Comparison of ENCODE assay signal across 28 cellular contexts in genomic region chr6:80235647-80236046, GRCh38.
"Had no signal": no experiment of that assay in that cellular context is flagged by ENCODE, and none has a peak within 500 bp of the region (broad histone marks: within the 10 kb centered on the region; RNA-seq: fewer than 3 reads in every experiment).

No MANE protein-coding gene starts in this region.

- H3K27me3 ChIP-seq: ascending aorta, body of pancreas, Peyer's patch, SJCRH30 had no signal

- H3K4me1 ChIP-seq: ascending aorta, Peyer's patch, SJCRH30 had no signal

- ATAC-seq: activated CD8-positive, alpha-beta T cell treated with anti-CD3 and anti-CD28 coated beads, Interleukin-2, amount 10 ng/mL, durations not matched to agents 7 days and 5 days; body of pancreas; T-helper 17 cell; WTC11 had no signal

- H3K4me1 Mint-ChIP-seq: activated naive CD4-positive, alpha-beta T cell treated with anti-CD3 and anti-CD28 coated beads, Interleukin-2, amount 50 U/mL, for 24 hours had no signal

- H3K9me3 Mint-ChIP-seq: activated naive CD4-positive, alpha-beta T cell treated with anti-CD3 and anti-CD28 coated beads, Interleukin-2, amount 50 U/mL, for 24 hours had no signal

- H3K4me3 Mint-ChIP-seq: activated CD8-positive, alpha-beta T cell treated with anti-CD3 and anti-CD28 coated beads, Interleukin-2, amount 10 ng/mL, durations not matched to agents 7 days and 5 days; activated naive CD4-positive, alpha-beta T cell treated with anti-CD3 and anti-CD28 coated beads, Interleukin-2, amount 50 U/mL, for 24 hours; T-helper 17 cell; WTC11 had no signal

- H3K27me3 Mint-ChIP-seq: activated naive CD4-positive, alpha-beta T cell treated with anti-CD3 and anti-CD28 coated beads, Interleukin-2, amount 50 U/mL, for 24 hours; T-helper 17 cell had no signal

- DNase-seq: activated CD4-positive, alpha-beta T cell treated with anti-CD3 and anti-CD28 coated beads for 48 hours; activated CD4-positive, alpha-beta T cell treated with anti-CD3 and anti-CD28 coated beads, Interleukin-2, amount 50 U/mL, for 4 hours; activated CD4-positive, CD25-positive, alpha-beta regulatory T cell treated with anti-CD3 and anti-CD28 coated beads, Interleukin-2, amount 50 U/mL, for 72 hours; activated CD8-positive, alpha-beta memory T cell treated with anti-CD3 and anti-CD28 coated beads, Interleukin-2, amount 50 U/mL, for 48 hours; activated CD8-positive, alpha-beta T cell treated with anti-CD3 and anti-CD28 coated beads, Interleukin-2, amount 10 ng/mL, durations not matched to agents 7 days and 5 days; activated T-cell treated with anti-CD3 and anti-CD28 coated beads, Interleukin-2, amount 50 U/mL, for 1 hour; body of pancreas; central memory CD4-positive, alpha-beta T cell; KG1; MV-4-11; NCI-H1092 treated with DMSO at 0.1 percent for 48 hours; NCI-H1417 treated with DMSO at 0.1 percent for 48 hours; NCI-H1694; NCI-H2029; NCI-H2107; NCI-H2171 treated with DMSO at 0.1 percent for 48 hours; NCI-H226; NCI-H526; NCI-H82; Peyer's patch; Right ventricle myocardium superior; SJCRH30; T-helper 17 cell; T-helper 9 cell had no signal

- H3K27ac Mint-ChIP-seq: activated CD8-positive, alpha-beta T cell treated with anti-CD3 and anti-CD28 coated beads, Interleukin-2, amount 10 ng/mL, durations not matched to agents 7 days and 5 days; activated naive CD4-positive, alpha-beta T cell treated with anti-CD3 and anti-CD28 coated beads, Interleukin-2, amount 50 U/mL, for 24 hours; T-helper 17 cell; WTC11 had no signal

- H3K27ac ChIP-seq: ascending aorta, body of pancreas, Peyer's patch, RWPE1, SJCRH30 had no signal
